Comparison of ENCODE assay signal across 24 cellular contexts in genomic region chr15:53038542-53038941, GRCh38.
"Had no signal": no experiment of that assay in that cellular context is flagged by ENCODE, and none has a peak within 500 bp of the region (broad histone marks: within the 10 kb centered on the region; RNA-seq: fewer than 3 reads in every experiment).

No MANE protein-coding gene starts in this region.

- H3K27ac ChIP-seq: ascending aorta, body of pancreas, WERI-Rb-1 had no signal

- H3K36me3 ChIP-seq: ascending aorta, WERI-Rb-1 had no signal

- ATAC-seq: activated CD4-positive, CD25-positive, alpha-beta regulatory T cell treated with anti-CD3 and anti-CD28 coated beads, Interleukin-2, amount 50 U/mL, for 24 hours; activated CD8-positive, alpha-beta T cell treated with anti-CD3 and anti-CD28 coated beads for 36 hours; body of pancreas; T-cell had no signal

- H3K27me3 ChIP-seq: ascending aorta, body of pancreas had no signal

- H3K4me1 Mint-ChIP-seq: IgD-negative memory B cell, T-cell had no signal

- H3K9me3 ChIP-seq: ascending aorta, body of pancreas had no signal

- H3K9me3 Mint-ChIP-seq: activated CD8-positive, alpha-beta T cell treated with anti-CD3 and anti-CD28 coated beads for 36 hours had no signal

- H3K4me3 ChIP-seq: ascending aorta, body of pancreas had no signal

- H3K36me3 Mint-ChIP-seq: T-cell had no signal

- H3K27me3 Mint-ChIP-seq: activated CD8-positive, alpha-beta T cell treated with anti-CD3 and anti-CD28 coated beads for 36 hours had no signal

- H3K4me1 ChIP-seq: ascending aorta, body of pancreas had no signal

- DNase-seq: activated CD4-positive, alpha-beta T cell treated with anti-CD3 and anti-CD28 coated beads for 4 hours; activated CD8-positive, alpha-beta memory T cell treated with anti-CD3 and anti-CD28 coated beads, Interleukin-2, amount 50 U/mL, for 4 hours; activated CD8-positive, alpha-beta T cell treated with anti-CD3 and anti-CD28 coated beads for 36 hours; activated naive CD4-positive, alpha-beta T cell treated with anti-CD3 and anti-CD28 coated beads, Interleukin-2, amount 50 U/mL, for 16 hours; amniotic stem cell; body of pancreas; central memory CD4-positive, alpha-beta T cell; KG1; NCI-H1048; NCI-H146; NCI-H1930; NCI-H2171; NCI-H2227 treated with DMSO at 0.1 percent for 48 hours; NCI-H446 treated with DMSO at 0.1 percent for 48 hours; NCI-H524 treated with DMSO at 0.1 percent for 48 hours; NCI-H748 treated with DMSO at 0.1 percent for 48 hours; SHP77 treated with DMSO at 0.1 percent for 48 hours; T-cell; T-helper 2 cell; T1000; WERI-Rb-1 had no signal

- H3K4me3 Mint-ChIP-seq: activated CD8-positive, alpha-beta T cell treated with anti-CD3 and anti-CD28 coated beads for 36 hours; IgD-negative memory B cell; T-cell had no signal

- H3K27ac Mint-ChIP-seq: activated CD8-positive, alpha-beta T cell treated with anti-CD3 and anti-CD28 coated beads for 36 hours; IgD-negative memory B cell; T-cell had no signal
